23 cellular contexts compared by ENCODE assay signal in the genomic region with DNA sequence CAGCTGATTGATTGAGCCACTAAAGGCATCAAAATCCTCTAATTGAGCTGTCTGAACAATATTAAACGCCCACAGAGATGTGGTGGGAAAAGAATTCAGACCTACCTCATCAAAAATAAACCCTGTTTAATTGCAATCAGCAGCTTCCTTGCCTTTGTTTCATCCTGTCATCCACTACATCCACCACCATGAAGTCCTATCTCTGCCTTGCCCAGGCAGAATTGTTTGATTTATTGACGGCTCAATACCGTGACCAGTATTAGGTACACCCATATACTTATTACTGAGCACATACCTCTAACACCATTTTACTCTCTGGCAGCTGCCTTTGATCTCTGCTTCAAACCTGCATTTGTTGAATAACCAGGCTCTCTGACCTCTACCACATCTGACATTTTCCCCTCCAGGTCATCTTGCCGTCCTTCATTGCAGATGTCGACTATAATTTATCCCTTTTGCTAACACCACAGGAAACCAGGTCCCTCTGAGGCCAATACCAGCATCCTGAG.
"Had no signal": no experiment of that assay in that cellular context is flagged by ENCODE, and none has a peak within 500 bp of the region (broad histone marks: within the 10 kb centered on the region; RNA-seq: fewer than 3 reads in every experiment).

No MANE protein-coding gene starts in this region.

- H3K4me3 Mint-ChIP-seq: memory B cell; mesothelial cell of epicardium; natural killer cell; stimulated activated memory B cell treated with anti-CD40 and anti-IgM and Interleukin-4, amounts not matched to agents 10 μg/mL and 1 μg/mL and 100 μg/mL, for 72 hours; stimulated activated naive CD8-positive, alpha-beta T cell treated with anti-CD3 and anti-CD28 coated beads, Interleukin-15, amount 100 ng/mL, for 72 hours had no signal

- ATAC-seq: esophagus mucosa; gastrocnemius medialis; left cardiac atrium; lower lobe of right lung; natural killer cell; sciatic nerve; stimulated activated memory B cell treated with anti-CD40 and anti-IgM and Interleukin-4, amounts not matched to agents 10 μg/mL and 1 μg/mL and 100 μg/mL, for 72 hours; stimulated activated naive CD8-positive, alpha-beta T cell treated with anti-CD3 and anti-CD28 coated beads, Interleukin-15, amount 100 ng/mL, for 72 hours had no signal

- H3K4me1 Mint-ChIP-seq: memory B cell; natural killer cell; stimulated activated memory B cell treated with anti-CD40 and anti-IgM and Interleukin-4, amounts not matched to agents 10 μg/mL and 1 μg/mL and 100 μg/mL, for 72 hours; stimulated activated naive CD8-positive, alpha-beta T cell treated with anti-CD3 and anti-CD28 coated beads, Interleukin-15, amount 100 ng/mL, for 72 hours had no signal

- H3K27ac Mint-ChIP-seq: memory B cell; mesothelial cell of epicardium; natural killer cell; stimulated activated memory B cell treated with anti-CD40 and anti-IgM and Interleukin-4, amounts not matched to agents 10 μg/mL and 1 μg/mL and 100 μg/mL, for 72 hours had no signal

- H3K9me3 ChIP-seq: gastrocnemius medialis, left ventricle myocardium inferior, lower lobe of right lung, prostate gland, spleen, testis, tibial nerve had no signal

- H3K4me1 ChIP-seq: gastrocnemius medialis, left ventricle myocardium inferior, lower lobe of right lung, parathyroid adenoma, prostate gland, spleen, testis, tibial nerve had no signal

- DNase-seq: effector CD4-positive, alpha-beta T cell; gastrocnemius medialis; glutamatergic neuron; kidney; left cardiac atrium; left ventricle myocardium inferior; lower lobe of right lung; natural killer cell; spleen; stimulated activated CD4-positive, alpha-beta T cell treated with anti-CD3 and anti-CD28 coated beads, Interleukin-15, amount 100 ng/mL, for 24 hours; stimulated activated CD4-positive, alpha-beta T cell treated with anti-CD3 and anti-CD28 coated beads, Interleukin-1b, Interleukin-23, amount 100 ng/mL, for 48 hours; stimulated activated CD4-positive, alpha-beta T cell treated with anti-CD3 and anti-CD28 coated beads, Interleukin-4, amount 100 ng/mL, for 24 hours; stimulated activated naive CD8-positive, alpha-beta T cell treated with anti-CD3 and anti-CD28 coated beads, Interleukin-15, amount 100 ng/mL, for 72 hours; testis had no signal

- H3K27me3 ChIP-seq: gastrocnemius medialis, testis, tibial nerve had no signal

- H3K79me2 ChIP-seq: parathyroid adenoma had no signal

- H3K36me3 ChIP-seq: gastrocnemius medialis, left ventricle myocardium inferior, lower lobe of right lung, prostate gland, spleen, tibial nerve had no signal

- H3K4me3 ChIP-seq: coronary artery, gastrocnemius medialis, left ventricle myocardium inferior, lower lobe of right lung, prostate gland, spleen, testis, tibial nerve had no signal

- H2AFZ ChIP-seq: parathyroid adenoma had no signal

- H3K27ac ChIP-seq: coronary artery, gastrocnemius medialis, left ventricle myocardium inferior, lower lobe of right lung, parathyroid adenoma, prostate gland, spleen, testis, tibial nerve had no signal

- H3K9me3 Mint-ChIP-seq: memory B cell; mesothelial cell of epicardium; natural killer cell; stimulated activated memory B cell treated with anti-CD40 and anti-IgM and Interleukin-4, amounts not matched to agents 10 μg/mL and 1 μg/mL and 100 μg/mL, for 72 hours; stimulated activated naive CD8-positive, alpha-beta T cell treated with anti-CD3 and anti-CD28 coated beads, Interleukin-15, amount 100 ng/mL, for 72 hours had no signal

- H3K36me3 Mint-ChIP-seq: mesothelial cell of epicardium; natural killer cell; stimulated activated memory B cell treated with anti-CD40 and anti-IgM and Interleukin-4, amounts not matched to agents 10 μg/mL and 1 μg/mL and 100 μg/mL, for 72 hours had no signal

- FAIRE-seq: kidney had no signal

- H3K9ac ChIP-seq: parathyroid adenoma had no signal
